In the genomic region with DNA sequence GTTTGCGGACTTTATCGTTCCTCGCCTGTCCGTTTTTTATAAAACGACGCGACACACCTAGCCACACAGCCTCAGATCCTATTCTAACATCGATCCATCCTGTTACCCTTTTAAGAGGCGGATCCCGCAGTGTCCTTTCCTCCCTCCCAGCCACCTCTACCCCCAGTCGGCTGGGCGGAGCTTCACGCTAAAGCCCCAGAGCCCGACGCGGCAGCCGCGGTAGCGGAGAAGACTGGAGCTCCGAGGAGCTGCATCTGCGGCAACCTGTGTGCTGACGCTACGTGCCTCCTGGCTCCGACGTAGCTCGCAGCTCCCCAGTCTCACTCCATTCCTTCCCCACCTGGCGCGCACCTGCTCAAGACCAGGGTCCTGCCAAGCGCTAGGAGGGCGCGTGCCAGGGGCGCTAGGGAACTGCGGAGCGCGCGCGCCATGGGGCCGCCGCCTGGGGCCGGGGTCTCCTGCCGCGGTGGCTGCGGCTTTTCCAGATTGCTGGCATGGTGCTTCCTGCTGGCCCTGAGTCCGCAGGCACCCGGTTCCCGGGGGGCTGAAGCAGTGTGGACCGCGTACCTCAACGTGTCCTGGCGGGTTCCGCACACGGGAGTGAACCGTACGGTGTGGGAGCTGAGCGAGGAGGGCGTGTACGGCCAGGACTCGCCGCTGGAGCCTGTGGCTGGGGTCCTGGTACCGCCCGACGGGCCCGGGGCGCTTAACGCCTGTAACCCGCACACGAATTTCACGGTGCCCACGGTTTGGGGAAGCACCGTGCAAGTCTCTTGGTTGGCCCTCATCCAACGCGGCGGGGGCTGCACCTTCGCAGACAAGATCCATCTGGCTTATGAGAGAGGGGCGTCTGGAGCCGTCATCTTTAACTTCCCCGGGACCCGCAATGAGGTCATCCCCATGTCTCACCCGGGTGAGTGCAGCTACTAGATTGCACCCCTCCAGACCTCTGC, we compare ENCODE assay signal across 8 cellular contexts. TPM values are rescaled to one million over a fixed set of nuclear protein-coding genes. Genes with fewer than 3 reads are reported as not detected.
DNase-seq lines count a peak whose midpoint lies in the region; ATAC-seq and TF ChIP-seq lines count a peak whose summit lies in the region.

A gene with protein sequence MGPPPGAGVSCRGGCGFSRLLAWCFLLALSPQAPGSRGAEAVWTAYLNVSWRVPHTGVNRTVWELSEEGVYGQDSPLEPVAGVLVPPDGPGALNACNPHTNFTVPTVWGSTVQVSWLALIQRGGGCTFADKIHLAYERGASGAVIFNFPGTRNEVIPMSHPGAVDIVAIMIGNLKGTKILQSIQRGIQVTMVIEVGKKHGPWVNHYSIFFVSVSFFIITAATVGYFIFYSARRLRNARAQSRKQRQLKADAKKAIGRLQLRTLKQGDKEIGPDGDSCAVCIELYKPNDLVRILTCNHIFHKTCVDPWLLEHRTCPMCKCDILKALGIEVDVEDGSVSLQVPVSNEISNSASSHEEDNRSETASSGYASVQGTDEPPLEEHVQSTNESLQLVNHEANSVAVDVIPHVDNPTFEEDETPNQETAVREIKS (plus strand): TSS at position 217 of the 953 bp plus-strand sequence. CDS start 213 bp downstream, at position 430.

- DNase-seq in activated CD4-positive, alpha-beta T cell treated with anti-CD3 and anti-CD28 coated beads for 48 hours, result peak; percentile 41
- DNase-seq in activated CD4-positive, alpha-beta T cell treated with anti-CD3 and anti-CD28 coated beads, Interleukin-2, amount 50 U/mL, for 1 hour, result no peak
- DNase-seq in central memory CD4-positive, alpha-beta T cell, result peak; percentile 2
- DNase-seq in kidney tubule cell (ENCODE audit: low spot score), result peak; percentile 81
- peak; percentile 25 for DNase-seq in stimulated activated CD8-positive, alpha-beta memory T cell treated with anti-CD3 and anti-CD28 coated beads, Interleukin-4, amount 100 ng/mL, for 48 hours

- no peak for ATAC-seq in GM18861 (IDR thresholded peaks at IDR 0.05; ENCODE audit: unreplicated experiment)
- no peak for ATAC-seq in GM19023 (IDR thresholded peaks at IDR 0.05; ENCODE audit: unreplicated experiment)

TF ChIP-seq in PFSK-1, 5 proteins besides CTCF, POLR2A, EP300 and RAD21:
- TF ChIP-seq POLR2AphosphoS5 (IDR thresholded peaks at IDR 0.05; ENCODE audit: low read depth, low read length) (peak; percentile 84), FOXP2 (optimal IDR thresholded peaks at IDR 0.05; ENCODE audit: borderline replicate concordance, extremely low read depth, extremely low read length, insufficient read depth) (peak; percentile 75), TAF1 (IDR thresholded peaks at IDR 0.05; ENCODE audit: borderline replicate concordance, insufficient read depth, low read length) (peak; percentile 96), SIN3A (IDR thresholded peaks at IDR 0.05; ENCODE audit: borderline replicate concordance, insufficient read depth, low read length) (peak; percentile 83; the same call in 1 of the 2 replicates)
- TF ChIP-seq, protein P1, sequence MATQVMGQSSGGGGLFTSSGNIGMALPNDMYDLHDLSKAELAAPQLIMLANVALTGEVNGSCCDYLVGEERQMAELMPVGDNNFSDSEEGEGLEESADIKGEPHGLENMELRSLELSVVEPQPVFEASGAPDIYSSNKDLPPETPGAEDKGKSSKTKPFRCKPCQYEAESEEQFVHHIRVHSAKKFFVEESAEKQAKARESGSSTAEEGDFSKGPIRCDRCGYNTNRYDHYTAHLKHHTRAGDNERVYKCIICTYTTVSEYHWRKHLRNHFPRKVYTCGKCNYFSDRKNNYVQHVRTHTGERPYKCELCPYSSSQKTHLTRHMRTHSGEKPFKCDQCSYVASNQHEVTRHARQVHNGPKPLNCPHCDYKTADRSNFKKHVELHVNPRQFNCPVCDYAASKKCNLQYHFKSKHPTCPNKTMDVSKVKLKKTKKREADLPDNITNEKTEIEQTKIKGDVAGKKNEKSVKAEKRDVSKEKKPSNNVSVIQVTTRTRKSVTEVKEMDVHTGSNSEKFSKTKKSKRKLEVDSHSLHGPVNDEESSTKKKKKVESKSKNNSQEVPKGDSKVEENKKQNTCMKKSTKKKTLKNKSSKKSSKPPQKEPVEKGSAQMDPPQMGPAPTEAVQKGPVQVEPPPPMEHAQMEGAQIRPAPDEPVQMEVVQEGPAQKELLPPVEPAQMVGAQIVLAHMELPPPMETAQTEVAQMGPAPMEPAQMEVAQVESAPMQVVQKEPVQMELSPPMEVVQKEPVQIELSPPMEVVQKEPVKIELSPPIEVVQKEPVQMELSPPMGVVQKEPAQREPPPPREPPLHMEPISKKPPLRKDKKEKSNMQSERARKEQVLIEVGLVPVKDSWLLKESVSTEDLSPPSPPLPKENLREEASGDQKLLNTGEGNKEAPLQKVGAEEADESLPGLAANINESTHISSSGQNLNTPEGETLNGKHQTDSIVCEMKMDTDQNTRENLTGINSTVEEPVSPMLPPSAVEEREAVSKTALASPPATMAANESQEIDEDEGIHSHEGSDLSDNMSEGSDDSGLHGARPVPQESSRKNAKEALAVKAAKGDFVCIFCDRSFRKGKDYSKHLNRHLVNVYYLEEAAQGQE (IDR thresholded peaks at IDR 0.05; ENCODE audit: insufficient read depth in 1 of 2, low read depth in 2 of 2, low read length in 2 of 2), result peak; percentile 38 to 58; a peak in 3 of 4 replicates
TF ChIP-seq in PFSK-1: peak in this region for 5.

RNA-seq across cellular contexts. Expression of the gene that starts here (rescaled TPM):
- polyA plus RNA-seq in PFSK-1 (2012; ENCODE audit: insufficient read length, low read depth), result 121 TPM
